In genomic region chr7:30406664-30407425, GRCh38 we compare ENCODE assay signal across 23 cellular contexts.
DNase-seq lines count a peak whose midpoint lies in the region; ATAC-seq, FAIRE-seq and TF ChIP-seq lines count a peak whose summit lies in the region.
"Had no signal": no experiment of that assay in that cellular context is flagged by ENCODE, and none has a peak within 500 bp of the region (broad histone marks: within the 10 kb centered on the region; RNA-seq: fewer than 3 reads in every experiment).

No MANE protein-coding gene starts in this region.

- peaks cover 5% of the 10 kb centered on the region for H3K9me3 Mint-ChIP-seq in MCF 10A (ENCODE audit: unreplicated experiment)
- H3K9me3 Mint-ChIP-seq in immature natural killer cell = no peaks in the 10 kb centered on the region
- H3K9me3 Mint-ChIP-seq: activated CD4-positive, alpha-beta memory T cell treated with anti-CD3 and anti-CD28 coated beads for 36 hours; activated T-cell treated with anti-CD3 and anti-CD28 coated beads, Interleukin-2, amount 50 U/mL, for 4 hours had no signal

- no peaks in the 10 kb centered on the region for H3K4me1 ChIP-seq in right atrium auricular region
- H3K4me1 ChIP-seq: A549 had no signal

- H3K27me3 ChIP-seq in right atrium auricular region = no peaks in the 10 kb centered on the region
- H3K27me3 ChIP-seq: brain microvascular endothelial cell, thyroid gland had no signal

- POLR2A ChIA-PET in MCF 10A (lab: Yijun Ruan, JAX) = interaction anchor here (0.7 to 4.7 kb wide), 22 partner anchors 9 to 722 kb away, joined by 3 to 48 read pairs (median 5); partner anchors contain the start of genes MTURN, NOD1 and ZNRF2

- no peak overlapping the region for H3K27ac ChIP-seq in right atrium auricular region
- H3K27ac ChIP-seq: A549, brain microvascular endothelial cell, thyroid gland had no signal

- no TSS peak for BruUV-seq in MCF 10A (replicated peaks; lab: Mats Ljungman, UMichigan)

- peaks cover 44% of the 10 kb centered on the region for H3K4me1 Mint-ChIP-seq in MCF 10A (ENCODE audit: insufficient read depth, unreplicated experiment)
- no peaks in the 10 kb centered on the region for H3K4me1 Mint-ChIP-seq in immature natural killer cell

- ATAC-seq in Right ventricle myocardium inferior = peak; percentile 43
- ATAC-seq in left ventricle myocardium superior = peak; percentile 93
- ATAC-seq: A549; activated T-cell treated with anti-CD3 and anti-CD28 coated beads, Interleukin-2, amount 50 U/mL, for 4 hours; Panc1 had no signal

- no peaks in the 10 kb centered on the region for H3K9me3 ChIP-seq in right atrium auricular region
- H3K9me3 ChIP-seq: A549, thyroid gland had no signal

- H3K4me3 Mint-ChIP-seq in MCF 10A (ENCODE audit: unreplicated experiment) (peak overlapping the region; percentile 36), immature natural killer cell (no peak overlapping the region)
- H3K4me3 Mint-ChIP-seq: activated CD4-positive, alpha-beta memory T cell treated with anti-CD3 and anti-CD28 coated beads for 36 hours; activated naive CD8-positive, alpha-beta T cell; activated T-cell treated with anti-CD3 and anti-CD28 coated beads, Interleukin-2, amount 50 U/mL, for 4 hours; CD14-positive monocyte had no signal

- peak overlapping the region; percentile 96 for H3K27ac Mint-ChIP-seq in MCF 10A (ENCODE audit: low read depth, unreplicated experiment)
- H3K27ac Mint-ChIP-seq in immature natural killer cell = peak overlapping the region in 1 of 6 donors; percentile 4
- H3K27ac Mint-ChIP-seq: activated CD4-positive, alpha-beta memory T cell treated with anti-CD3 and anti-CD28 coated beads for 36 hours; activated naive CD8-positive, alpha-beta T cell had no signal

- FAIRE-seq in GM19239 (lab: Jason Lieb, UNC) = no peak
- FAIRE-seq: A549 had no signal

- no peak for TF ChIP-seq CTCF in right atrium auricular region (IDR thresholded peaks at IDR 0.05)
- no peak for TF ChIP-seq CTCF in MCF 10A (IDR thresholded peaks at IDR 0.05; ENCODE audit: unreplicated experiment)

- H3K27me3 Mint-ChIP-seq in MCF 10A (ENCODE audit: insufficient read depth, unreplicated experiment) (no peaks in the 10 kb centered on the region), immature natural killer cell (ENCODE audit: low read depth in 3 of 3) (no peaks in the 10 kb centered on the region)
- H3K27me3 Mint-ChIP-seq: activated CD4-positive, alpha-beta memory T cell treated with anti-CD3 and anti-CD28 coated beads for 36 hours; activated naive CD8-positive, alpha-beta T cell had no signal

- no peak overlapping the region for H3K4me3 ChIP-seq in right atrium auricular region
- H3K4me3 ChIP-seq: A549, thyroid gland had no signal

- peaks cover 18% of the 10 kb centered on the region for H3K36me3 Mint-ChIP-seq in MCF 10A (ENCODE audit: insufficient read depth, unreplicated experiment)
- H3K36me3 Mint-ChIP-seq in immature natural killer cell = peaks cover 11 to 25% (median 17%) of the 10 kb centered on the region in 3 donors

- peak; percentile 37 for DNase-seq in Right ventricle myocardium inferior (ENCODE audit: missing footprints)
- no peak for DNase-seq in right atrium auricular region (ENCODE audit: low spot score)
- peak; percentile 96 for DNase-seq in MCF 10A (ENCODE audit: unreplicated experiment)
- peak; percentile 28 for DNase-seq in left ventricle myocardium superior
- DNase-seq in immature natural killer cell = no peak
- DNase-seq in NCI-H146 (lab: John Stamatoyannopoulos, UW) = no peak
- no peak for DNase-seq in SIG-M5 (lab: John Stamatoyannopoulos, UW)
- DNase-seq in GM19239 (ENCODE audit: insufficient read length, low spot score) = no peak
- DNase-seq: activated CD4-positive, alpha-beta memory T cell treated with anti-CD3 and anti-CD28 coated beads for 36 hours; activated T-cell treated with anti-CD3 and anti-CD28 coated beads, Interleukin-2, amount 50 U/mL, for 4 hours; brain microvascular endothelial cell; IMR-90; left cardiac atrium; NCI-H1092; NCI-H2107; NCI-H526 treated with DMSO at 0.1 percent for 48 hours; nucleus accumbens; SW 1271; thyroid gland had no signal

- intact Hi-C loops in Right ventricle myocardium inferior (cut with DNase I) = no loop called here
- intact Hi-C loops in MCF 10A (cut with micrococcal nuclease) = loop anchor here (5.0 kb wide), 1 partner anchor 55 kb away; no protein-coding TSS in a partner anchor
- intact Hi-C loops in left ventricle myocardium superior (cut with micrococcal nuclease) = loop anchor here (10.0 kb wide), 1 partner anchor 242 kb away; no protein-coding TSS in a partner anchor

- CTCF ChIA-PET in MCF 10A (lab: Yijun Ruan, JAX) = interaction anchor here (0.6 to 1.1 kb wide), 4 partner anchors 71 to 242 kb away, joined by 3 to 5 read pairs (median 4); no protein-coding TSS in a partner anchor

- H3K36me3 ChIP-seq in right atrium auricular region = no peaks in the 10 kb centered on the region
- H3K36me3 ChIP-seq: brain microvascular endothelial cell, thyroid gland had no signal

Comparison
In these comparisons a context has a peak if more than half of its experiments do, and no peak if none do; other contexts are left out.
1. DNase-seq: peak in Right ventricle myocardium inferior (single experiment), MCF 10A (single experiment) and left ventricle myocardium superior (single experiment); none in right atrium auricular region (single experiment), immature natural killer cell (0 of 3), NCI-H146 (single experiment), SIG-M5 (single experiment) and GM19239 (single experiment).